In genomic region chr15:93321881-93322282, GRCh38 we compare ENCODE assay signal across 1 cellular context.
A peak's percentile ranks its signal among the peaks of the same experiment; 100 is the strongest.
TF ChIP-seq lines count a peak whose summit lies in the region.

No MANE protein-coding gene starts in this region.

TF ChIP-seq in HepG2, 621 proteins besides CTCF, POLR2A, EP300 and RAD21 (continued from another document and continues in another):
- TF ChIP-seq KIAA2018 (CRISPR knock-in tag; IDR thresholded peaks at IDR 0.05; ENCODE audit: borderline replicate concordance) = no peak
- peak; percentile 63; the same call in 1 of the 2 replicates for TF ChIP-seq ZBTB3 (CRISPR knock-in tag; IDR thresholded peaks at IDR 0.05; ENCODE audit: borderline replicate concordance, low read depth)
- TF ChIP-seq ZBED4 (CRISPR knock-in tag; IDR thresholded peaks at IDR 0.05; ENCODE audit: borderline replicate concordance) = no peak
- TF ChIP-seq ZNF329 (CRISPR knock-in tag; IDR thresholded peaks at IDR 0.05; ENCODE audit: low read depth) = no peak
- no peak for TF ChIP-seq TRIM24 (CRISPR knock-in tag; IDR thresholded peaks at IDR 0.05)
- peak; percentile 64 for TF ChIP-seq SAP130 (CRISPR knock-in tag; IDR thresholded peaks at IDR 0.05; ENCODE audit: low read depth)
- 0 out of 2 replicates have a peak, but pooled peaks have one; percentile 38 for TF ChIP-seq THAP9 (CRISPR knock-in tag; IDR thresholded peaks at IDR 0.05; ENCODE audit: borderline replicate concordance)
- TF ChIP-seq SOX5 (CRISPR knock-in tag; IDR thresholded peaks at IDR 0.05; ENCODE audit: borderline replicate concordance) = peak; percentile 47; the same call in 1 of the 2 replicates
- TF ChIP-seq CERS6 (CRISPR knock-in tag; IDR thresholded peaks at IDR 0.05) = no peak
- TF ChIP-seq CBFB (CRISPR knock-in tag; IDR thresholded peaks at IDR 0.05) = peak; percentile 74
- TF ChIP-seq REPIN1 (CRISPR knock-in tag; IDR thresholded peaks at IDR 0.05; ENCODE audit: borderline replicate concordance, low read depth) = no peak
- TF ChIP-seq PHF21A (CRISPR knock-in tag; IDR thresholded peaks at IDR 0.05) = no peak
- TF ChIP-seq ZNF776 (CRISPR knock-in tag; IDR thresholded peaks at IDR 0.05) = no peak
- no peak; the same call in 1 of the 2 replicates for TF ChIP-seq YEATS2 (CRISPR knock-in tag; IDR thresholded peaks at IDR 0.05; ENCODE audit: borderline replicate concordance)
- no peak for TF ChIP-seq HNF4G (IDR thresholded peaks at IDR 0.05; ENCODE audit: borderline replicate concordance, low read depth, low read length)
- TF ChIP-seq HNF4G (CRISPR knock-in tag; IDR thresholded peaks at IDR 0.05; ENCODE audit: borderline replicate concordance, low read depth) = 0 out of 2 replicates have a peak, but pooled peaks have one; percentile 21
- no peak for TF ChIP-seq ZNF672 (CRISPR knock-in tag; IDR thresholded peaks at IDR 0.05)
- 0 out of 2 replicates have a peak, but pooled peaks have one; percentile 58 for TF ChIP-seq MAZ (IDR thresholded peaks at IDR 0.05; ENCODE audit: borderline replicate concordance, low read depth, low read length)
- no peak for TF ChIP-seq MAZ (CRISPR knock-in tag; IDR thresholded peaks at IDR 0.05; ENCODE audit: low read depth)
- TF ChIP-seq NFIC (IDR thresholded peaks at IDR 0.05; ENCODE audit: low read length) = no peak
- TF ChIP-seq MXD4 (CRISPR knock-in tag; IDR thresholded peaks at IDR 0.05) = no peak
- TF ChIP-seq HOXA9 (CRISPR knock-in tag; IDR thresholded peaks at IDR 0.05; ENCODE audit: borderline replicate concordance) = no peak
- no peak for TF ChIP-seq NR0B2 (CRISPR knock-in tag; IDR thresholded peaks at IDR 0.05)
- no peak for TF ChIP-seq PRPF4 (IDR thresholded peaks at IDR 0.05; ENCODE audit: low read depth, low read length, poor library complexity, severe bottlenecking)
- peak; percentile 43; the same call in 1 of the 2 replicates for TF ChIP-seq ZNF770 (CRISPR knock-in tag; IDR thresholded peaks at IDR 0.05)
- TF ChIP-seq NFE2L2 (IDR thresholded peaks at IDR 0.05; ENCODE audit: low read length) = no peak
- no peak for TF ChIP-seq ZNF430 (CRISPR knock-in tag; IDR thresholded peaks at IDR 0.05)
- TF ChIP-seq TBL1XR1 (IDR thresholded peaks at IDR 0.05; ENCODE audit: borderline replicate concordance, low read length, partially characterized antibody) = no peak
- peak; percentile 70 for TF ChIP-seq SALL1 (CRISPR knock-in tag; IDR thresholded peaks at IDR 0.05)
- no peak for TF ChIP-seq SAFB2 (CRISPR knock-in tag; IDR thresholded peaks at IDR 0.05; ENCODE audit: borderline replicate concordance, low read depth)
- TF ChIP-seq ZNF251 (CRISPR knock-in tag; IDR thresholded peaks at IDR 0.05) = no peak
- no peak for TF ChIP-seq RFXAP (CRISPR knock-in tag; IDR thresholded peaks at IDR 0.05; ENCODE audit: borderline replicate concordance)
- TF ChIP-seq ZNF691 (CRISPR knock-in tag; IDR thresholded peaks at IDR 0.05; ENCODE audit: borderline replicate concordance, low read depth) = no peak
- TF ChIP-seq PLSCR1 (CRISPR knock-in tag; IDR thresholded peaks at IDR 0.05; ENCODE audit: borderline replicate concordance) = no peak
- 0 out of 2 replicates have a peak, but pooled peaks have one; percentile 30 for TF ChIP-seq POGZ (CRISPR knock-in tag; IDR thresholded peaks at IDR 0.05)
- no peak for TF ChIP-seq ZNF17 (CRISPR knock-in tag; IDR thresholded peaks at IDR 0.05)
- TF ChIP-seq TMF1 (CRISPR knock-in tag; IDR thresholded peaks at IDR 0.05; ENCODE audit: low read depth) = no peak
- TF ChIP-seq GZF1 (CRISPR knock-in tag; IDR thresholded peaks at IDR 0.05) = no peak
- no peak for TF ChIP-seq ZNF576 (CRISPR knock-in tag; IDR thresholded peaks at IDR 0.05)
